In genomic region chr17:80414803-80415625, GRCh38 we compare ENCODE assay signal across 1 cellular context.
TF ChIP-seq lines count a peak whose summit lies in the region.

Gene ENDOV (plus strand): TSS chr17:80415167. CDS start chr17:80415195, 28 bp downstream.

TF ChIP-seq in K562, 482 proteins besides CTCF, POLR2A, EP300 and RAD21 (continued from another document and continues in another):
- TF ChIP-seq KLF1 (tag; IDR thresholded peaks at IDR 0.05) (peak; percentile 94), RFX1 (IDR thresholded peaks at IDR 0.05) (peak; percentile 99), ETV5 (CRISPR knock-in tag; IDR thresholded peaks at IDR 0.05; ENCODE audit: low read depth) (peak; percentile 95), ZNF561 (CRISPR knock-in tag; conservative IDR thresholded peaks at IDR 0.05) (no peak), MAZ (CRISPR knock-in tag; conservative IDR thresholded peaks at IDR 0.05 in 1 of 2, IDR thresholded peaks at IDR 0.05 in 1 of 2) (peak; percentile 72 to 78), TCF3 (CRISPR knock-in tag; IDR thresholded peaks at IDR 0.05) (0 out of 2 replicates have a peak, but pooled peaks have one; percentile 6), PKNOX1 (IDR thresholded peaks at IDR 0.05) (peak; percentile 47; the same call in 1 of the 2 replicates), ZNF740 (CRISPR knock-in tag; IDR thresholded peaks at IDR 0.05) (peak; percentile 8; the same call in 1 of the 2 replicates), ZNF740 (tag; IDR thresholded peaks at IDR 0.05) (no peak), YBX1 (IDR thresholded peaks at IDR 0.05) (no peak), XRCC5 (IDR thresholded peaks at IDR 0.05; ENCODE audit: low read depth, low read length) (peak; percentile 17; the same call in 1 of the 2 replicates), EGR1 (conservative IDR thresholded peaks at IDR 0.05) (0 out of 2 replicates have a peak, but pooled peaks have one; percentile 18), THRB (CRISPR knock-in tag; conservative IDR thresholded peaks at IDR 0.05) (no peak), CREB3 (tag; conservative IDR thresholded peaks at IDR 0.05; ENCODE audit: low read depth) (peak; percentile 82), PATZ1 (CRISPR knock-in tag; IDR thresholded peaks at IDR 0.05; ENCODE audit: borderline replicate concordance) (no peak), HDAC1 (IDR thresholded peaks at IDR 0.05) (peak in 1 of 2 experiments; percentile 97; a peak in 2 of 4 replicates), CREM (IDR thresholded peaks at IDR 0.05; ENCODE audit: low read depth) (peak; percentile 99), MNT (conservative IDR thresholded peaks at IDR 0.05) (peak; percentile 92 to 97), ZNF644 (tag; IDR thresholded peaks at IDR 0.05; ENCODE audit: low read depth) (no peak), GTF2B (IDR thresholded peaks at IDR 0.05; ENCODE audit: extremely low read depth, insufficient read length) (no peak), ZNF449 (CRISPR knock-in tag; IDR thresholded peaks at IDR 0.05) (no peak), MTF1 (CRISPR knock-in tag; IDR thresholded peaks at IDR 0.05; ENCODE audit: borderline replicate concordance) (no peak), GATAD2B (IDR thresholded peaks at IDR 0.05; ENCODE audit: borderline replicate concordance) (no peak), BCOR (IDR thresholded peaks at IDR 0.05) (peak; percentile 27; the same call in 1 of the 2 replicates), ZFP30 (CRISPR knock-in tag; IDR thresholded peaks at IDR 0.05; ENCODE audit: borderline replicate concordance) (no peak), PREB (CRISPR knock-in tag; IDR thresholded peaks at IDR 0.05) (no peak), TAL1 (IDR thresholded peaks at IDR 0.05) (no peak), SAP30 (IDR thresholded peaks at IDR 0.05; ENCODE audit: borderline replicate concordance, insufficient read depth, low read depth, low read length, poor library complexity, severe bottlenecking) (peak; percentile 98), FOXK1 (CRISPR knock-in tag; IDR thresholded peaks at IDR 0.05; ENCODE audit: borderline replicate concordance) (peak; percentile 33; the same call in 1 of the 2 replicates), NR4A1 (CRISPR knock-in tag; IDR thresholded peaks at IDR 0.05) (no peak), NR4A1 (tag; IDR thresholded peaks at IDR 0.05) (0 out of 2 replicates have a peak, but pooled peaks have one; percentile 54), ZHX1 (conservative IDR thresholded peaks at IDR 0.05; ENCODE audit: low read length) (peak; percentile 64; the same call in 1 of the 2 replicates), VEZF1 (CRISPR knock-in tag; IDR thresholded peaks at IDR 0.05) (peak; percentile 77), SAFB (IDR thresholded peaks at IDR 0.05; ENCODE audit: borderline replicate concordance, low read depth, low read length) (peak; percentile 78), EP400 (IDR thresholded peaks at IDR 0.05) (peak; percentile 88), CHD2 (IDR thresholded peaks at IDR 0.05; ENCODE audit: low read depth, low read length) (peak; percentile 86), ZNF695 (CRISPR knock-in tag; IDR thresholded peaks at IDR 0.05) (no peak), MYNN (IDR thresholded peaks at IDR 0.05) (no peak), MYNN (CRISPR knock-in tag; IDR thresholded peaks at IDR 0.05) (no peak), SMC3 (conservative IDR thresholded peaks at IDR 0.05; ENCODE audit: insufficient read depth, low read depth, low read length) (no peak), KLF13 (tag; IDR thresholded peaks at IDR 0.05; ENCODE audit: borderline replicate concordance, low read depth) (peak; percentile 90), PCBP1 (IDR thresholded peaks at IDR 0.05; ENCODE audit: low read depth, low read length, poor library complexity, severe bottlenecking) (peak; percentile 97), HCFC1 (IDR thresholded peaks at IDR 0.05; ENCODE audit: low read depth, low read length) (peak; percentile 81), CSDE1 (IDR thresholded peaks at IDR 0.05) (peak in 1 of 2 experiments; percentile 96; a peak in 2 of 4 replicates), PHF20 (IDR thresholded peaks at IDR 0.05; ENCODE audit: partially characterized antibody) (peak; percentile 98), ILK (tag; IDR thresholded peaks at IDR 0.05; ENCODE audit: borderline replicate concordance, low read depth) (no peak)
